8 cellular contexts compared by ENCODE assay signal in the genomic region with DNA sequence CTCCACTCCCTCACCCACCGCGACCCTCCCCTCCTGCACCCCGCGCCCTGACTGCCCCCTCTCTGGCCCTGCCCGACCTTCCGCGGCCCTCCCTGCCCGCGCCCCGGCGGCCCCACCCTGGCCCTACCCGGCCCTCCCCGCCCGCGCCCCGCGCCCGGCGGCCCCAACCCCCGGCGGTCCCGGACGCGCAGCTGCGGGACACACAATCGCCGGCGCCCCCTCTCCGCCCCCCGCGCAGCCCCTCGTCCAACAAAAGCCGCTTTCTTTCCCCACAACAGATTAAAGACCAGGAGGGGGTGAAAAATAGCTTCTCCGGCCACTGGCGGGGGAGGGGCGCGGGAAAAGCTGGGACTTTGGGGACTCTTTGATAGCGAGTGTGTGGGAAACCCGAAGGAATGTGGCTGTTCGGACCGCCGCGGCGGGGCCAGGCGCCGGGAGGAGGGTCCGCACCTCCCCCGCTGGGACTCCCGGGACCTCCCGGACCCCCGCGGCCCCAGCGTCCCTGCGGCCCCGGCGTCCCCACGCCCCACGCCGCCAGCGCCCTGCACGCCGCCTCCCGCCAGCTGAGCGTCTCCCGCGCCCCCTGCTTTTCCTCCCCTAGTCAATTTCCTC. TPM values are rescaled to one million over a fixed set of nuclear protein-coding genes. Genes with fewer than 3 reads are reported as not detected.
DNase-seq lines count a peak whose midpoint lies in the region; ATAC-seq and TF ChIP-seq lines count a peak whose summit lies in the region.

No MANE protein-coding gene starts in this region.

- H3K4me1 ChIP-seq in HEK293 (ENCODE audit: control insufficient read depth, insufficient read depth, low read length): no peaks in the 10 kb centered on the region; the same call in 1 of the 2 replicates
- H3K4me1 ChIP-seq in iPS-20b (ENCODE audit: insufficient read depth, low read length): peaks cover 17% of the 10 kb centered on the region; the same call in 1 of the 2 replicates

- H3K4me3 ChIP-seq in HEK293 (ENCODE audit: low read depth, low read length) (peak overlapping the region; percentile 12), iPS-20b (ENCODE audit: low read length) (peak overlapping the region; percentile 70), skin epidermis (peak overlapping the region; percentile 30 to 52 (median 39))

- H3K36me3 ChIP-seq in HEK293 (ENCODE audit: control insufficient read depth in 2 of 2, insufficient read depth in 1 of 2, low read length in 2 of 2) (no peaks in the 10 kb centered on the region), iPS-20b (ENCODE audit: insufficient read depth, low read depth, low read length) (no peaks in the 10 kb centered on the region)

- ATAC-seq in omental fat pad (ENCODE audit: low FRiP score) (no peak), GM21515 (IDR thresholded peaks at IDR 0.05; ENCODE audit: unreplicated experiment) (no peak)

- POLR2A ChIA-PET in HEK293 (lab: Yijun Ruan, JAX): interaction anchor here (3.4 kb wide), 1 partner anchor 9 kb away, joined by 16 read pairs; a partner anchor contains a TSS

- no peak for TF ChIP-seq CTCF in HEK293 (tag by site-specific recombination; IDR thresholded peaks at IDR 0.05)
- TF ChIP-seq CTCF in omental fat pad (IDR thresholded peaks at IDR 0.05): no peak

- H3K9ac ChIP-seq in iPS-20b (ENCODE audit: low read depth, low read length): peak overlapping the region; percentile 79

- CTCF ChIA-PET in HEK293 (lab: Yijun Ruan, JAX): interaction anchor here (2.2 kb wide), 1 partner anchor 22 kb away, joined by 7 read pairs; no protein-coding TSS in a partner anchor

- peaks cover 13% of the 10 kb centered on the region; the same call in 1 of the 2 replicates for H3K27me3 ChIP-seq in iPS-20b (ENCODE audit: insufficient read depth, low read length)

- DNase-seq in anterior cingulate cortex (lab: John Stamatoyannopoulos, UW) (peak in 47 of 58 donors; percentile 7 to 85 (median 53)), omental fat pad (ENCODE audit: low spot score) (no peak), H4 (ENCODE audit: low spot score) (no peak), NCI-H1092 treated with DMSO at 0.1 percent for 48 hours (lab: John Stamatoyannopoulos, UW) (no peak)

- H3K27ac ChIP-seq in HEK293 (ENCODE audit: extremely low read depth, low read depth, low read length) (no peak overlapping the region; the same call in 1 of the 2 replicates), iPS-20b (ENCODE audit: low read length) (peak overlapping the region; percentile 34), skin epidermis (peak overlapping the region; percentile 14 to 91 (median 77))

- H3K9me3 ChIP-seq in HEK293 (ENCODE audit: control insufficient read depth, insufficient read depth, low read depth, low read length): no peaks in the 10 kb centered on the region
- no peaks in the 10 kb centered on the region for H3K9me3 ChIP-seq in iPS-20b (ENCODE audit: insufficient read depth, low read depth, low read length)

TF ChIP-seq in HEK293, 187 proteins besides CTCF, POLR2A, EP300 and RAD21:
- TF ChIP-seq HOXC10 (CRISPR knock-in tag; IDR thresholded peaks at IDR 0.05) (no peak), PRDM1 (tag by site-specific recombination; IDR thresholded peaks at IDR 0.05) (no peak), GLIS1 (tag by site-specific recombination; IDR thresholded peaks at IDR 0.05) (0 out of 2 replicates have a peak, but pooled peaks have one; percentile 31), KLF10 (tag by site-specific recombination; IDR thresholded peaks at IDR 0.05) (no peak), KLF1 (tag by site-specific recombination; IDR thresholded peaks at IDR 0.05) (0 out of 2 replicates have a peak, but pooled peaks have one; percentile 14)

RNA-seq across cellular contexts. Expression of a gene that starts 8.8 kb away (rescaled TPM):
- 100 to 1,000 TPM; 134 to 322 (median 179) TPM for total RNA-seq in omental fat pad
- 543 and 586 TPM in 2 replicates for total RNA-seq in H4 (2014; rRNA removed; shearing (Covaris generic))

RNA-seq across cellular contexts. Expression of a gene that starts 37.1 kb away (rescaled TPM):
- 1 to 10 TPM in 1 of 4 donors, under 1 TPM in 3; 0.31 to 1.5 (median 0.46) TPM for total RNA-seq in omental fat pad
- total RNA-seq in H4 (2014; rRNA removed; shearing (Covaris generic)): 4.4 and 5.2 TPM in 2 replicates

Comparison
In these comparisons a context has a peak if more than half of its experiments do, and no peak if none do; other contexts are left out.
1. H3K4me3 ChIP-seq: peak in every context shown above with its lines; median percentile 70 in iPS-20b; 39 in skin epidermis; 12 in HEK293.
2. DNase-seq: peak in anterior cingulate cortex (47 of 58); none in omental fat pad (single experiment), H4 (single experiment) and NCI-H1092 treated with DMSO at 0.1 percent for 48 hours (single experiment).